Comparison of ENCODE assay signal across 26 cellular contexts in the genomic region with DNA sequence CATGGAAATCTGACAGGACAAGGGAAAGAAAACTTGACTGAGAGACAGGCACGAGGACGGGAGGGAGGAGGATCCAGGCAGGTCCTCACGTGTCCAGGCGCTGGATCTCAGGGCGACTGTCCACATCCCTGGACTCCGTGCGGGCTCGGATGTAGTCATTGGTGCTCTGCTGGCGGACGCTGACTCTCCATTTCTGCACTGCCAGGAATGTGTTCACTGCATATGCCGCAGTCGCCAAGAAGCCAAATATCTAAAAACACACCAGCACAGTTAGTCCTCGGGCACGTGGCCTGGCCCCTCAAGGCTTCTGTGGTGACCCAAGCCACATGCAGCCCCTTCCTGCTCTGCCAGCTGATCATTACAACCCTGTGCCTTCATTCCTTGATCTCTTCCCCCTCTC. TPM values are rescaled to one million over a fixed set of nuclear protein-coding genes. Genes with fewer than 3 reads are reported as not detected.
"Had no signal": no experiment of that assay in that cellular context is flagged by ENCODE, and none has a peak within 500 bp of the region (broad histone marks: within the 10 kb centered on the region; RNA-seq: fewer than 3 reads in every experiment).

No MANE protein-coding gene starts in this region.

- H3K9me3 ChIP-seq: left ventricle myocardium inferior, right lobe of liver, transverse colon, uterus had no signal

- H3K4me3 ChIP-seq: left ventricle myocardium inferior, right lobe of liver, skin epidermis, transverse colon, uterus had no signal

- H3K79me2 ChIP-seq: parathyroid adenoma had no signal

- H3K9ac ChIP-seq: parathyroid adenoma had no signal

- ATAC-seq: activated CD4-positive, alpha-beta T cell treated with anti-CD3 and anti-CD28 coated beads for 36 hours; natural killer cell; right lobe of liver; stimulated activated effector memory CD8-positive, alpha-beta T cell treated with anti-CD3 and anti-CD28 coated beads, Interleukin-12 subunit alpha, Interleukin-12 subunit beta, amount 100 ng/mL, for 72 hours; stimulated activated naive CD8-positive, alpha-beta T cell treated with anti-CD3 and anti-CD28 coated beads, Interleukin-15, amount 100 ng/mL, for 72 hours; T-helper 17 cell had no signal

- DNase-seq: activated B cell treated with CpG ODN at 0.5 μM for 24 hours; activated CD4-positive, alpha-beta memory T cell treated with anti-CD3 and anti-CD28 coated beads for 36 hours; activated CD4-positive, alpha-beta T cell treated with anti-CD3 and anti-CD28 coated beads for 36 hours; activated naive CD4-positive, alpha-beta T cell treated with Interleukin-2 at 50 U/mL for 16 hours; activated naive CD8-positive, alpha-beta T cell treated with anti-CD3 and anti-CD28 coated beads for 36 hours; activated T-cell treated with anti-CD3 and anti-CD28 coated beads, Interleukin-2, amount 50 U/mL, for 48 hours; amniotic stem cell; effector CD4-positive, alpha-beta T cell; erythroblast; glutamatergic neuron; hippocampal formation; left ventricle myocardium inferior; midbrain; natural killer cell; right lobe of liver; stimulated activated CD4-positive, alpha-beta T cell treated with anti-CD3 and anti-CD28 coated beads, Interleukin-2, amount 100 ng/mL, for 24 hours; stimulated activated naive CD8-positive, alpha-beta T cell treated with anti-CD3 and anti-CD28 coated beads, Interleukin-15, amount 100 ng/mL, for 72 hours; T-helper 17 cell; transverse colon; uterus had no signal

- H2AFZ ChIP-seq: parathyroid adenoma had no signal

- H3K27ac ChIP-seq: left ventricle myocardium inferior, parathyroid adenoma, right lobe of liver, transverse colon, uterus had no signal

- H3K36me3 ChIP-seq: right lobe of liver, uterus had no signal

- H3K27me3 ChIP-seq: right lobe of liver, transverse colon, uterus had no signal

RNA-seq across cellular contexts. Expression of a gene that starts 42.7 kb away (rescaled TPM):
- total RNA-seq: activated B cell treated with CpG ODN at 0.5 μM for 24 hours; activated naive CD8-positive, alpha-beta T cell treated with anti-CD3 and anti-CD28 coated beads for 36 hours; bronchial epithelial cell; cerebellum; left ventricle myocardium inferior; lung microvascular endothelial cell had no signal
